Comparison of ENCODE assay signal across 18 cellular contexts in genomic region chr2:233287871-233288270, GRCh38. TPM values are rescaled to one million over a fixed set of nuclear protein-coding genes. Genes with fewer than 3 reads are reported as not detected.
"Had no signal": no experiment of that assay in that cellular context is flagged by ENCODE, and none has a peak within 500 bp of the region (broad histone marks: within the 10 kb centered on the region; RNA-seq: fewer than 3 reads in every experiment).

No MANE protein-coding gene starts in this region.

- ATAC-seq: left cardiac atrium, lower lobe of right lung had no signal

- H3K36me3 ChIP-seq: uterus had no signal

- H3K4me1 Mint-ChIP-seq: activated CD4-positive, alpha-beta T cell treated with anti-CD3 and anti-CD28 coated beads, Interleukin-2, amount 10 ng/mL, durations not matched to agents 24 days and 14 days; brain had no signal

- H3K9me3 Mint-ChIP-seq: activated B cell treated with CpG ODN at 0.5 μM for 24 hours; activated CD4-positive, alpha-beta T cell treated with anti-CD3 and anti-CD28 coated beads, Interleukin-2, amount 10 ng/mL, durations not matched to agents 24 days and 14 days; brain; central memory CD8-positive, alpha-beta T cell; mesothelial cell of epicardium had no signal

- H3K27ac Mint-ChIP-seq: activated B cell treated with CpG ODN at 0.5 μM for 24 hours; activated CD4-positive, alpha-beta T cell treated with anti-CD3 and anti-CD28 coated beads, Interleukin-2, amount 10 ng/mL, durations not matched to agents 24 days and 14 days; brain; mesothelial cell of epicardium had no signal

- H3K27me3 ChIP-seq: sigmoid colon, uterus had no signal

- H3K4me3 Mint-ChIP-seq: activated B cell treated with CpG ODN at 0.5 μM for 24 hours; activated CD4-positive, alpha-beta T cell treated with anti-CD3 and anti-CD28 coated beads, Interleukin-2, amount 10 ng/mL, durations not matched to agents 24 days and 14 days; brain; central memory CD8-positive, alpha-beta T cell; mesothelial cell of epicardium had no signal

- H3K27ac ChIP-seq: lower lobe of right lung, sigmoid colon, uterus had no signal

- H3K9me3 ChIP-seq: lower lobe of right lung, sigmoid colon, SK-N-SH, uterus had no signal

- DNase-seq: activated B cell treated with CpG ODN at 0.5 μM for 24 hours; activated CD4-positive, alpha-beta T cell treated with anti-CD3 and anti-CD28 coated beads, Interleukin-2, amount 10 ng/mL, durations not matched to agents 24 days and 14 days; activated naive CD4-positive, alpha-beta T cell; amniotic stem cell; cortex of kidney; effector memory CD4-positive, alpha-beta T cell; left cardiac atrium; lower lobe of right lung; SK-N-SH; stimulated activated CD4-positive, alpha-beta T cell treated with anti-CD3 and anti-CD28 coated beads, Interleukin-2, amount 100 ng/mL, for 24 hours; stimulated activated naive CD4-positive, alpha-beta T cell; uterus had no signal

- H3K4me3 ChIP-seq: lower lobe of right lung, sigmoid colon, uterus had no signal

- H3K4me1 ChIP-seq: sigmoid colon, uterus had no signal

- H3K27me3 Mint-ChIP-seq: activated B cell treated with CpG ODN at 0.5 μM for 24 hours; activated CD4-positive, alpha-beta T cell treated with anti-CD3 and anti-CD28 coated beads, Interleukin-2, amount 10 ng/mL, durations not matched to agents 24 days and 14 days; brain; central memory CD8-positive, alpha-beta T cell had no signal

RNA-seq across cellular contexts. Expression of gene SAG, which starts 19.7 kb away (rescaled TPM):
- total RNA-seq: activated CD4-positive, alpha-beta T cell treated with anti-CD3 and anti-CD28 coated beads, Interleukin-2, amount 10 ng/mL, durations not matched to agents 24 days and 14 days; epithelial cell of proximal tubule; left cardiac atrium; lower lobe of right lung; mesothelial cell of epicardium; sigmoid colon; T-helper 1 cell treated with Interleukin-12 subunit alpha and Interleukin-12 subunit beta and Interleukin-4 antibody, amounts not matched to agents 30 ng/mL and 1 ng/mL, for 36 hours had no signal
- polyA plus RNA-seq: sigmoid colon, SK-N-SH had no signal
